10 cellular contexts compared by ENCODE assay signal in genomic region chr15:74653426-74654082, GRCh38. TPM values are rescaled to one million over a fixed set of nuclear protein-coding genes. Genes with fewer than 3 reads are reported as not detected.
A peak's percentile ranks its signal among the peaks of the same experiment; 100 is the strongest.
DNase-seq lines count a peak whose midpoint lies in the region; ATAC-seq, FAIRE-seq and TF ChIP-seq lines count a peak whose summit lies in the region.
"Had no signal": no experiment of that assay in that cellular context is flagged by ENCODE, and none has a peak within 500 bp of the region (broad histone marks: within the 10 kb centered on the region; RNA-seq: fewer than 3 reads in every experiment).

No MANE protein-coding gene starts in this region.

- H3K4me3 Mint-ChIP-seq in naive thymus-derived CD4-positive, alpha-beta T cell = peak overlapping the region in 1 of 10 donors; percentile 26
- H3K4me3 Mint-ChIP-seq: activated naive CD8-positive, alpha-beta T cell treated with anti-CD3 and anti-CD28 coated beads, Interleukin-2, amount 10 ng/mL, durations not matched to agents 7 days and 5 days; CD4-positive, alpha-beta T cell had no signal

- no peak overlapping the region for H3K27ac ChIP-seq in HepG2 (ENCODE audit: extremely low read length, insufficient read depth, low read length)
- H3K27ac ChIP-seq in right lobe of liver = no peak overlapping the region
- peak overlapping the region; percentile 75 for H3K27ac ChIP-seq in hepatocyte
- H3K27ac ChIP-seq in naive thymus-derived CD4-positive, alpha-beta T cell (ENCODE audit: low read depth, low read length) = no peak overlapping the region

- H3K36me3 ChIP-seq in HepG2 (replicated peaks in 1 of 2; ENCODE audit: control insufficient read depth in 1 of 2, insufficient read depth in 2 of 2, low read length in 2 of 2) (peaks cover 11 to 53% of the 10 kb centered on the region in 2 experiments), right lobe of liver (peaks cover 0 to 4% (median 0%) of the 10 kb centered on the region in 4 donors), hepatocyte (replicated peaks; ENCODE audit: insufficient read depth, low read depth) (no peaks in the 10 kb centered on the region)
- H3K36me3 ChIP-seq in naive thymus-derived CD4-positive, alpha-beta T cell (ENCODE audit: control insufficient read depth in 2 of 3, insufficient read depth in 3 of 3, low read length in 3 of 3) = peaks cover 4 to 29% (median 7%) of the 10 kb centered on the region in 3 experiments

- H3K27ac Mint-ChIP-seq in naive thymus-derived CD4-positive, alpha-beta T cell = no peak overlapping the region
- H3K27ac Mint-ChIP-seq: activated naive CD8-positive, alpha-beta T cell treated with anti-CD3 and anti-CD28 coated beads, Interleukin-2, amount 10 ng/mL, durations not matched to agents 7 days and 5 days; CD4-positive, alpha-beta T cell had no signal

- TSS peak; percentile 46 for BruUV-seq in HepG2 (replicated peaks; lab: Mats Ljungman, UMichigan)

- H3K79me2 ChIP-seq in HepG2 (ENCODE audit: insufficient read depth, low read length) (peaks cover 10% of the 10 kb centered on the region), hepatocyte (peaks cover 64% of the 10 kb centered on the region)

- TF ChIP-seq EP300 in HepG2 (IDR thresholded peaks at IDR 0.05; ENCODE audit: low read depth in 2 of 2, low read length in 2 of 2) (no peak), HepG2 (CRISPR knock-in tag; IDR thresholded peaks at IDR 0.05; ENCODE audit: borderline replicate concordance) (no peak)

- no peak for TF ChIP-seq RAD21 in HepG2 (CRISPR knock-in tag; IDR thresholded peaks at IDR 0.05)

- peaks cover 4 to 33% (median 22%) of the 10 kb centered on the region in 5 donors for H3K36me3 Mint-ChIP-seq in naive thymus-derived CD4-positive, alpha-beta T cell

- FAIRE-seq in HepG2 (lab: Jason Lieb, UNC) (no peak), urothelium cell line (lab: Jason Lieb, UNC) (no peak)

- no peaks in the 10 kb centered on the region for H3K9me3 Mint-ChIP-seq in naive thymus-derived CD4-positive, alpha-beta T cell
- H3K9me3 Mint-ChIP-seq: activated naive CD8-positive, alpha-beta T cell treated with anti-CD3 and anti-CD28 coated beads, Interleukin-2, amount 10 ng/mL, durations not matched to agents 7 days and 5 days; CD4-positive, alpha-beta T cell had no signal

- TF ChIP-seq CTCF in HepG2 (CRISPR knock-in tag; IDR thresholded peaks at IDR 0.05) = no peak
- no peak for TF ChIP-seq CTCF in right lobe of liver (IDR thresholded peaks at IDR 0.05)
- TF ChIP-seq CTCF in hepatocyte (IDR thresholded peaks at IDR 0.05; ENCODE audit: poor library complexity) = no peak

- H3K4me1 ChIP-seq in HepG2 (ENCODE audit: insufficient read depth, low read length) = peaks cover 19% of the 10 kb centered on the region
- H3K4me1 ChIP-seq in right lobe of liver = peaks cover 0 to 53% (median 25%) of the 10 kb centered on the region in 4 donors
- peaks cover 4% of the 10 kb centered on the region for H3K4me1 ChIP-seq in hepatocyte (ENCODE audit: insufficient read depth)
- no peaks in the 10 kb centered on the region for H3K4me1 ChIP-seq in naive thymus-derived CD4-positive, alpha-beta T cell (ENCODE audit: control insufficient read depth in 2 of 2, insufficient read depth in 2 of 2, low read length in 2 of 2)

- POLR2A ChIA-PET in HepG2 (lab: Yijun Ruan, JAX) = no interaction called here
- POLR2A ChIA-PET in naive thymus-derived CD4-positive, alpha-beta T cell (lab: Charles Lee) = interaction anchor here (0.6 kb wide), 1 partner anchor 241 kb away, joined by 4 read pairs; no protein-coding TSS in a partner anchor

- WGBS in HepG2 (ENCODE audit: low lambda C conversion rate) = 96% methylated on average over 7 of the region's 7 CpGs
- WGBS in right lobe of liver (ENCODE audit: insufficient coverage, low coverage, low lambda C conversion rate, missing lambda C conversion rate) = 72% methylated on average over 7 of the region's 7 CpGs
- 77% methylated on average over 7 of the region's 7 CpGs for WGBS in hepatocyte (ENCODE audit: low lambda C conversion rate, missing lambda C conversion rate)

- H3K9me2 ChIP-seq in hepatocyte (replicated peaks; ENCODE audit: insufficient read depth) = no peaks in the 10 kb centered on the region

- no peak overlapping the region for H3K9ac ChIP-seq in HepG2 (ENCODE audit: insufficient read depth, low read depth, low read length)

- CTCF ChIA-PET in HepG2 (lab: Yijun Ruan, JAX; ENCODE audit: low intra/inter-chr PET ratio, low total read pairs) = no interaction called here
- CTCF ChIA-PET in naive thymus-derived CD4-positive, alpha-beta T cell (lab: Charles Lee) = interaction anchor here (0.6 kb wide), 1 partner anchor 11 kb away, joined by 3 read pairs; no protein-coding TSS in a partner anchor

- no peaks in the 10 kb centered on the region for H3K27me3 ChIP-seq in HepG2 (ENCODE audit: control insufficient read depth in 1 of 2, insufficient read depth in 2 of 2, low read length in 2 of 2)
- no peaks in the 10 kb centered on the region for H3K27me3 ChIP-seq in right lobe of liver
- no peaks in the 10 kb centered on the region for H3K27me3 ChIP-seq in hepatocyte
- no peaks in the 10 kb centered on the region for H3K27me3 ChIP-seq in naive thymus-derived CD4-positive, alpha-beta T cell (ENCODE audit: control insufficient read depth in 2 of 2, insufficient read depth in 2 of 2, low read length in 2 of 2)

- H3K4me2 ChIP-seq in HepG2 (ENCODE audit: low read depth, low read length) (no peak overlapping the region), hepatocyte (no peak overlapping the region)

- H3K9me3 ChIP-seq in HepG2 (ENCODE audit: low read length) (no peaks in the 10 kb centered on the region), right lobe of liver (no peaks in the 10 kb centered on the region), hepatocyte (ENCODE audit: low read depth) (no peaks in the 10 kb centered on the region)
- no peaks in the 10 kb centered on the region for H3K9me3 ChIP-seq in naive thymus-derived CD4-positive, alpha-beta T cell (ENCODE audit: control insufficient read depth in 2 of 3, low read length in 3 of 3)

- intact Hi-C loops in HepG2 (cut with micrococcal nuclease; ENCODE audit: unreplicated experiment) (no loop called here), right lobe of liver (cut with DNase I) (no loop called here)
- intact Hi-C loops in naive thymus-derived CD4-positive, alpha-beta T cell (cut with micrococcal nuclease) = no loop called here

- H3K27me3 Mint-ChIP-seq in naive thymus-derived CD4-positive, alpha-beta T cell = no peaks in the 10 kb centered on the region
- H3K27me3 Mint-ChIP-seq: activated naive CD8-positive, alpha-beta T cell treated with anti-CD3 and anti-CD28 coated beads, Interleukin-2, amount 10 ng/mL, durations not matched to agents 7 days and 5 days; CD4-positive, alpha-beta T cell had no signal

- H4K20me1 ChIP-seq in HepG2 (ENCODE audit: insufficient read depth, low read length) (no peaks in the 10 kb centered on the region), hepatocyte (ENCODE audit: insufficient read depth, poor library complexity, severe bottlenecking) (peaks cover 7% of the 10 kb centered on the region)

- in situ Hi-C loops in HepG2 (cut with HindIII; ENCODE audit: extremely low pct_ligation_motif_present, low pct_unique_long_range_greater_than_20kb) = no loop called here

- H3K4me3 ChIP-seq in HepG2 (replicated peaks in 1 of 3; ENCODE audit: insufficient read depth in 1 of 3, low read depth in 2 of 3, low read length in 3 of 3) (no peak overlapping the region), right lobe of liver (no peak overlapping the region), hepatocyte (no peak overlapping the region)
- no peak overlapping the region for H3K4me3 ChIP-seq in naive thymus-derived CD4-positive, alpha-beta T cell (ENCODE audit: low read length)

- DNase-seq in HepG2 (ENCODE audit: low spot score) (no peak), right lobe of liver (no peak), astrocyte of the hippocampus (ENCODE audit: low read depth, low spot score) (peak; percentile 76), hepatocyte (ENCODE audit: low spot score) (no peak), urothelium cell line (ENCODE audit: low spot score) (peak; percentile 37)
- no peak for DNase-seq in naive thymus-derived CD4-positive, alpha-beta T cell
- DNase-seq: activated naive CD8-positive, alpha-beta T cell treated with anti-CD3 and anti-CD28 coated beads, Interleukin-2, amount 10 ng/mL, durations not matched to agents 7 days and 5 days; CD4-positive, alpha-beta T cell had no signal

- H2AFZ ChIP-seq in HepG2 (ENCODE audit: low read length) (no peak overlapping the region), hepatocyte (no peak overlapping the region)

- TF ChIP-seq POLR2A in HepG2 (IDR thresholded peaks at IDR 0.05; ENCODE audit: insufficient read depth in 1 of 2, low read depth in 2 of 2, low read length in 2 of 2) (no peak), right lobe of liver (IDR thresholded peaks at IDR 0.05) (no peak)

- peaks cover 11 to 38% (median 29%) of the 10 kb centered on the region in 7 donors for H3K4me1 Mint-ChIP-seq in naive thymus-derived CD4-positive, alpha-beta T cell

- ATAC-seq in HepG2 = no peak
- ATAC-seq in right lobe of liver = no peak
- ATAC-seq in naive thymus-derived CD4-positive, alpha-beta T cell = no peak
- no peak for ATAC-seq in HG03135 (IDR thresholded peaks at IDR 0.05; ENCODE audit: unreplicated experiment)
- no peak for ATAC-seq in HG03571 (IDR thresholded peaks at IDR 0.05; ENCODE audit: unreplicated experiment)

RNA-seq across cellular contexts. Expression of gene CLK3, which starts 37.9 kb away (rescaled TPM):
- total RNA-seq in HepG2 (2016; rRNA removed; fragmentation: Illumina TruSeq; extraction: Trizol) (31.4 and 41.5 TPM in 2 replicates), right lobe of liver (10 to 100 TPM; 27.8 to 44.1 (median 33.2) TPM), hepatocyte (71.3 and 94.6 TPM in 2 replicates)
- total RNA-seq in HepG2 (2016; cell fraction: cytosol; rRNA removed; fragmentation: Illumina TruSeq; extraction: Trizol; ENCODE audit: low read depth) = 21.2 TPM in 2 replicates
- 29.0 and 39.7 TPM in 2 replicates for total RNA-seq in HepG2 (2016; cell fraction: insoluble cytoplasmic fraction; rRNA removed; fragmentation: Illumina TruSeq; extraction: Trizol)
- total RNA-seq in HepG2 (2016; cell fraction: membrane; rRNA removed; fragmentation: Illumina TruSeq; extraction: Trizol) = 19.8 and 21.9 TPM in 2 replicates
- total RNA-seq in HepG2 (2016; cell fraction: nucleus; rRNA removed; fragmentation: Illumina TruSeq; extraction: Trizol) = 49.0 and 49.2 TPM in 2 replicates
- polyA plus RNA-seq in HepG2 (2011; rRNA removed) (82.0 and 89.1 TPM in 2 replicates), hepatocyte (69.0 and 91.7 TPM in 2 replicates)
- polyA plus RNA-seq in HepG2 (2011; cell fraction: cytosol; rRNA removed) = 59.3 and 68.4 TPM in 2 replicates
- polyA plus RNA-seq in HepG2 (2011; cell fraction: nucleus; rRNA removed) = 264 and 302 TPM in 2 replicates
- 34.0 and 40.7 TPM in 2 replicates for polyA plus RNA-seq in HepG2 (2012)
- polyA plus RNA-seq in HepG2 (2016; cell fraction: cytosol; fragmentation: Illumina TruSeq; extraction: Trizol; ENCODE audit: low read depth) = 8.0 and 8.4 TPM in 2 replicates
- polyA plus RNA-seq in HepG2 (2016; cell fraction: insoluble cytoplasmic fraction; fragmentation: Illumina TruSeq; extraction: Trizol; ENCODE audit: low read depth) = 33.8 and 35.7 TPM in 2 replicates
- 11.6 and 14.5 TPM in 2 replicates for polyA plus RNA-seq in HepG2 (2016; cell fraction: membrane; fragmentation: Illumina TruSeq; extraction: Trizol; ENCODE audit: low read depth)
- 101 and 109 TPM in 2 replicates for polyA plus RNA-seq in HepG2 (2016; cell fraction: nucleus; fragmentation: Illumina TruSeq; extraction: Trizol; ENCODE audit: insufficient read depth, low read depth)
- polyA minus RNA-seq in HepG2 (2011; rRNA and poly(A)+ RNA removed; ENCODE audit: low replicate concordance) = 181 and 249 TPM in 2 replicates
- polyA minus RNA-seq in HepG2 (2011; cell fraction: cytosol; rRNA and poly(A)+ RNA removed) = 23.0 and 27.8 TPM in 2 replicates
- 142 and 155 TPM in 2 replicates for polyA minus RNA-seq in HepG2 (2011; cell fraction: nucleus; rRNA and poly(A)+ RNA removed)
- 100 to 1,000 TPM; 131 to 273 (median 177) TPM for total RNA-seq in naive thymus-derived CD4-positive, alpha-beta T cell
- 100 to 1,000 TPM in 1 of 2 donors, 10 to 100 TPM in 1; 57.8 to 104 TPM for polyA plus RNA-seq in naive thymus-derived CD4-positive, alpha-beta T cell

RNA-seq across cellular contexts. Expression of gene EDC3, which starts 42.3 kb away (rescaled TPM):
- 17.4 and 24.3 TPM in 2 replicates for total RNA-seq in HepG2 (2016; rRNA removed; fragmentation: Illumina TruSeq; extraction: Trizol)
- 24.4 and 37.5 TPM in 2 replicates for total RNA-seq in HepG2 (2016; cell fraction: cytosol; rRNA removed; fragmentation: Illumina TruSeq; extraction: Trizol; ENCODE audit: low read depth)
- total RNA-seq in HepG2 (2016; cell fraction: insoluble cytoplasmic fraction; rRNA removed; fragmentation: Illumina TruSeq; extraction: Trizol) = 16.8 and 20.8 TPM in 2 replicates
- 12.3 and 12.5 TPM in 2 replicates for total RNA-seq in HepG2 (2016; cell fraction: membrane; rRNA removed; fragmentation: Illumina TruSeq; extraction: Trizol)
- total RNA-seq in HepG2 (2016; cell fraction: nucleus; rRNA removed; fragmentation: Illumina TruSeq; extraction: Trizol) = 25.1 and 27.9 TPM in 2 replicates
- polyA plus RNA-seq in HepG2 (2011; rRNA removed) = 32.0 and 40.9 TPM in 2 replicates
- 24.9 and 25.8 TPM in 2 replicates for polyA plus RNA-seq in HepG2 (2011; cell fraction: cytosol; rRNA removed)
- polyA plus RNA-seq in HepG2 (2011; cell fraction: nucleus; rRNA removed) = 48.2 and 53.0 TPM in 2 replicates
- 21.6 and 24.3 TPM in 2 replicates for polyA plus RNA-seq in HepG2 (2012)
- polyA plus RNA-seq in HepG2 (2016; cell fraction: cytosol; fragmentation: Illumina TruSeq; extraction: Trizol; ENCODE audit: low read depth) = 2.8 TPM in 2 replicates
- 33.6 and 38.5 TPM in 2 replicates for polyA plus RNA-seq in HepG2 (2016; cell fraction: insoluble cytoplasmic fraction; fragmentation: Illumina TruSeq; extraction: Trizol; ENCODE audit: low read depth)
- 5.3 and 6.3 TPM in 2 replicates for polyA plus RNA-seq in HepG2 (2016; cell fraction: membrane; fragmentation: Illumina TruSeq; extraction: Trizol; ENCODE audit: low read depth)
- polyA plus RNA-seq in HepG2 (2016; cell fraction: nucleus; fragmentation: Illumina TruSeq; extraction: Trizol; ENCODE audit: insufficient read depth, low read depth) = 42.7 and 44.8 TPM in 2 replicates
- 107 and 153 TPM in 2 replicates for polyA minus RNA-seq in HepG2 (2011; rRNA and poly(A)+ RNA removed; ENCODE audit: low replicate concordance)
- 20.9 and 36.0 TPM in 2 replicates for polyA minus RNA-seq in HepG2 (2011; cell fraction: cytosol; rRNA and poly(A)+ RNA removed)
- 46.6 and 50.0 TPM in 2 replicates for polyA minus RNA-seq in HepG2 (2011; cell fraction: nucleus; rRNA and poly(A)+ RNA removed)
- 10 to 100 TPM; 10.9 to 16.2 (median 11.8) TPM for total RNA-seq in right lobe of liver
- 11.5 and 15.0 TPM in 2 replicates for total RNA-seq in hepatocyte
- 21.1 and 31.4 TPM in 2 replicates for polyA plus RNA-seq in hepatocyte
- total RNA-seq in naive thymus-derived CD4-positive, alpha-beta T cell = 10 to 100 TPM; 29.0 to 45.3 (median 38.7) TPM
- 10 to 100 TPM; 25.3 to 34.2 TPM for polyA plus RNA-seq in naive thymus-derived CD4-positive, alpha-beta T cell

Comparison
In these comparisons a context has a peak if more than half of its experiments do, and no peak if none do; other contexts are left out.
1. DNase-seq: peak in astrocyte of the hippocampus (single experiment) and urothelium cell line (single experiment); none in HepG2 (single experiment), right lobe of liver (0 of 3), hepatocyte (single experiment) and naive thymus-derived CD4-positive, alpha-beta T cell (0 of 9).